ENCODE assay signal across 1 cellular context in the genomic region with DNA sequence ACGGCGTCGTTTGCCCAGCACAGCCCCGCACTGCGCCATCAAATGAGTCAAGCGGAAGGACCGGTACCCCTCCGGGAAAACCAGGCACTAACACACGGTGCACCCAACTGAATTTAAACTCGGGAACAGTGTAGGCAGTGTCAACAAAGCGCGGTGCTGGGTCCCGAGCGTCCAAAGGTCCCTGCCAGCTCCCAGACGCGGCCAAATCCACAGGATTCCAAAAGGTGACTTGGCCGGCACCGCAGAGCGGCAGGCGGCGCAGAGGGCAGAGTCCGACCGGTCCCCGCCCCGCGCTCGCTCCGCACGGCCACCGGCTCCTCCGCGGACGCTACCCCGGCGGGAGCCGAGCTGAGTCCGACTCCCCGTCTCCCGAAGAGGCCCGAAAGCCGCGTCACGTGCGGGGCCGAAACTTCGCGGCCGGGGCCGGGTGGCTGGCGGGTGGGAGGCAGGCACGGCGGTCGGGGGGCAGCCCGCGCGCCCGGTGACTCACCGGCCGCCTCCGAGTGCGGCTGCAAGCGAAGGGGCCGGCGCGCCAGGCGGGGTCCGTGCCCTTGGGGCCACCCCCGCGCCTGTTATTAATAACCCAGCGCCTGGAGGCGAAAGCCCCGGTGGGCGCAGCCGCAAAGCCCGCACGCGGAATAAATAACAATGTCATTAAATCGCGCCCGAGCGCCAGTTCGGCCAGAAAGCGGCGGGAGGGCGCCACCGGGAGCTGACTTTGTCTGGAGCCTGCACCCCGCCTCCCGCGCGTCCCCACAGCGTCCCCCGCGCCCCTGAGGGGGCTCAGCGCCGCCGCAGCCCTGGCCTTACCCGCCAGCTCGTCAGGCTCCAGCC.
TF ChIP-seq lines count a peak whose summit lies in the region.

No MANE protein-coding gene starts in this region.

TF ChIP-seq in HepG2, 621 proteins besides CTCF, POLR2A, EP300 and RAD21 (continued from another document and continues in another):
- TF ChIP-seq, protein P1, sequence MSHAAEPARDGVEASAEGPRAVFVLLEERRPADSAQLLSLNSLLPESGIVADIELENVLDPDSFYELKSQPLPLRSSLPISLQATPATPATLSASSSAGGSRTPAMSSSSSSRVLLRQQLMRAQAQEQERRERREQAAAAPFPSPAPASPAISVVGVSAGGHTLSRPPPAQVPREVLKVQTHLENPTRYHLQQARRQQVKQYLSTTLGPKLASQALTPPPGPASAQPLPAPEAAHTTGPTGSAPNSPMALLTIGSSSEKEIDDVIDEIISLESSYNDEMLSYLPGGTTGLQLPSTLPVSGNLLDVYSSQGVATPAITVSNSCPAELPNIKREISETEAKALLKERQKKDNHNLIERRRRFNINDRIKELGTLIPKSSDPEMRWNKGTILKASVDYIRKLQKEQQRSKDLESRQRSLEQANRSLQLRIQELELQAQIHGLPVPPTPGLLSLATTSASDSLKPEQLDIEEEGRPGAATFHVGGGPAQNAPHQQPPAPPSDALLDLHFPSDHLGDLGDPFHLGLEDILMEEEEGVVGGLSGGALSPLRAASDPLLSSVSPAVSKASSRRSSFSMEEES (CRISPR knock-in tag; IDR thresholded peaks at IDR 0.05) = peak; percentile 78
- peak; percentile 64 for TF ChIP-seq ZNF7 (CRISPR knock-in tag; IDR thresholded peaks at IDR 0.05)
- TF ChIP-seq JUND (CRISPR knock-in tag; IDR thresholded peaks at IDR 0.05) = no peak
- TF ChIP-seq ZNF451 (CRISPR knock-in tag; IDR thresholded peaks at IDR 0.05) = peak; percentile 41; the same call in 1 of the 2 replicates
- peak; percentile 82 for TF ChIP-seq ESRRA (CRISPR knock-in tag; IDR thresholded peaks at IDR 0.05; ENCODE audit: low read depth)
- TF ChIP-seq ZMYM3 (CRISPR knock-in tag; IDR thresholded peaks at IDR 0.05) = no peak; the same call in 1 of the 2 replicates
- TF ChIP-seq, protein P2, sequence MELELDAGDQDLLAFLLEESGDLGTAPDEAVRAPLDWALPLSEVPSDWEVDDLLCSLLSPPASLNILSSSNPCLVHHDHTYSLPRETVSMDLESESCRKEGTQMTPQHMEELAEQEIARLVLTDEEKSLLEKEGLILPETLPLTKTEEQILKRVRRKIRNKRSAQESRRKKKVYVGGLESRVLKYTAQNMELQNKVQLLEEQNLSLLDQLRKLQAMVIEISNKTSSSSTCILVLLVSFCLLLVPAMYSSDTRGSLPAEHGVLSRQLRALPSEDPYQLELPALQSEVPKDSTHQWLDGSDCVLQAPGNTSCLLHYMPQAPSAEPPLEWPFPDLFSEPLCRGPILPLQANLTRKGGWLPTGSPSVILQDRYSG (CRISPR knock-in tag; IDR thresholded peaks at IDR 0.05) = peak; percentile 54; the same call in 1 of the 2 replicates
- TF ChIP-seq ZNF205 (CRISPR knock-in tag; IDR thresholded peaks at IDR 0.05) = peak; percentile 43; the same call in 1 of the 2 replicates
- TF ChIP-seq, protein P3, sequence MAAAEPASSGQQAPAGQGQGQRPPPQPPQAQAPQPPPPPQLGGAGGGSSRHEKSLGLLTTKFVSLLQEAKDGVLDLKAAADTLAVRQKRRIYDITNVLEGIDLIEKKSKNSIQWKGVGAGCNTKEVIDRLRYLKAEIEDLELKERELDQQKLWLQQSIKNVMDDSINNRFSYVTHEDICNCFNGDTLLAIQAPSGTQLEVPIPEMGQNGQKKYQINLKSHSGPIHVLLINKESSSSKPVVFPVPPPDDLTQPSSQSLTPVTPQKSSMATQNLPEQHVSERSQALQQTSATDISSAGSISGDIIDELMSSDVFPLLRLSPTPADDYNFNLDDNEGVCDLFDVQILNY (CRISPR knock-in tag; conservative IDR thresholded peaks at IDR 0.05) = no peak; the same call in 1 of the 2 replicates
- TF ChIP-seq ZBTB42 (CRISPR knock-in tag; IDR thresholded peaks at IDR 0.05) = no peak
- 0 out of 2 replicates have a peak, but pooled peaks have one; percentile 29 for TF ChIP-seq PHF20 (CRISPR knock-in tag; IDR thresholded peaks at IDR 0.05)
- TF ChIP-seq HNRNPUL1 (IDR thresholded peaks at IDR 0.05; ENCODE audit: low read depth, low read length) = no peak
- peak; percentile 64; the same call in 1 of the 2 replicates for TF ChIP-seq HMG20B (CRISPR knock-in tag; conservative IDR thresholded peaks at IDR 0.05)
- TF ChIP-seq, protein P4, sequence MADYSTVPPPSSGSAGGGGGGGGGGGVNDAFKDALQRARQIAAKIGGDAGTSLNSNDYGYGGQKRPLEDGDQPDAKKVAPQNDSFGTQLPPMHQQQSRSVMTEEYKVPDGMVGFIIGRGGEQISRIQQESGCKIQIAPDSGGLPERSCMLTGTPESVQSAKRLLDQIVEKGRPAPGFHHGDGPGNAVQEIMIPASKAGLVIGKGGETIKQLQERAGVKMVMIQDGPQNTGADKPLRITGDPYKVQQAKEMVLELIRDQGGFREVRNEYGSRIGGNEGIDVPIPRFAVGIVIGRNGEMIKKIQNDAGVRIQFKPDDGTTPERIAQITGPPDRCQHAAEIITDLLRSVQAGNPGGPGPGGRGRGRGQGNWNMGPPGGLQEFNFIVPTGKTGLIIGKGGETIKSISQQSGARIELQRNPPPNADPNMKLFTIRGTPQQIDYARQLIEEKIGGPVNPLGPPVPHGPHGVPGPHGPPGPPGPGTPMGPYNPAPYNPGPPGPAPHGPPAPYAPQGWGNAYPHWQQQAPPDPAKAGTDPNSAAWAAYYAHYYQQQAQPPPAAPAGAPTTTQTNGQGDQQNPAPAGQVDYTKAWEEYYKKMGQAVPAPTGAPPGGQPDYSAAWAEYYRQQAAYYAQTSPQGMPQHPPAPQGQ (CRISPR knock-in tag; IDR thresholded peaks at IDR 0.05; ENCODE audit: borderline replicate concordance) = no peak
- TF ChIP-seq, protein P5, sequence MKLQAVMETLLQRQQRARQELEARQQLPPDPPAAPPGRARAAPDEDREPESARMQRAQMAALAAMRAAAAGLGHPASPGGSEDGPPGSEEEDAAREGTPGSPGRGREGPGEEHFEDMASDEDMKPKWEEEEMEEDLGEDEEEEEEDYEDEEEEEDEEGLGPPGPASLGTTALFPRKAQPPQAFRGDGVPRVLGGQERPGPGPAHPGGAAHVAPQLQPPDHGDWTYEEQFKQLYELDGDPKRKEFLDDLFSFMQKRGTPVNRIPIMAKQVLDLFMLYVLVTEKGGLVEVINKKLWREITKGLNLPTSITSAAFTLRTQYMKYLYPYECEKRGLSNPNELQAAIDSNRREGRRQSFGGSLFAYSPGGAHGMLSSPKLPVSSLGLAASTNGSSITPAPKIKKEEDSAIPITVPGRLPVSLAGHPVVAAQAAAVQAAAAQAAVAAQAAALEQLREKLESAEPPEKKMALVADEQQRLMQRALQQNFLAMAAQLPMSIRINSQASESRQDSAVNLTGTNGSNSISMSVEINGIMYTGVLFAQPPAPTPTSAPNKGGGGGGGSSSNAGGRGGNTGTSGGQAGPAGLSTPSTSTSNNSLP (IDR thresholded peaks at IDR 0.05; ENCODE audit: low read depth, low read length) = no peak; the same call in 1 of the 2 replicates
- TF ChIP-seq, protein P6, sequence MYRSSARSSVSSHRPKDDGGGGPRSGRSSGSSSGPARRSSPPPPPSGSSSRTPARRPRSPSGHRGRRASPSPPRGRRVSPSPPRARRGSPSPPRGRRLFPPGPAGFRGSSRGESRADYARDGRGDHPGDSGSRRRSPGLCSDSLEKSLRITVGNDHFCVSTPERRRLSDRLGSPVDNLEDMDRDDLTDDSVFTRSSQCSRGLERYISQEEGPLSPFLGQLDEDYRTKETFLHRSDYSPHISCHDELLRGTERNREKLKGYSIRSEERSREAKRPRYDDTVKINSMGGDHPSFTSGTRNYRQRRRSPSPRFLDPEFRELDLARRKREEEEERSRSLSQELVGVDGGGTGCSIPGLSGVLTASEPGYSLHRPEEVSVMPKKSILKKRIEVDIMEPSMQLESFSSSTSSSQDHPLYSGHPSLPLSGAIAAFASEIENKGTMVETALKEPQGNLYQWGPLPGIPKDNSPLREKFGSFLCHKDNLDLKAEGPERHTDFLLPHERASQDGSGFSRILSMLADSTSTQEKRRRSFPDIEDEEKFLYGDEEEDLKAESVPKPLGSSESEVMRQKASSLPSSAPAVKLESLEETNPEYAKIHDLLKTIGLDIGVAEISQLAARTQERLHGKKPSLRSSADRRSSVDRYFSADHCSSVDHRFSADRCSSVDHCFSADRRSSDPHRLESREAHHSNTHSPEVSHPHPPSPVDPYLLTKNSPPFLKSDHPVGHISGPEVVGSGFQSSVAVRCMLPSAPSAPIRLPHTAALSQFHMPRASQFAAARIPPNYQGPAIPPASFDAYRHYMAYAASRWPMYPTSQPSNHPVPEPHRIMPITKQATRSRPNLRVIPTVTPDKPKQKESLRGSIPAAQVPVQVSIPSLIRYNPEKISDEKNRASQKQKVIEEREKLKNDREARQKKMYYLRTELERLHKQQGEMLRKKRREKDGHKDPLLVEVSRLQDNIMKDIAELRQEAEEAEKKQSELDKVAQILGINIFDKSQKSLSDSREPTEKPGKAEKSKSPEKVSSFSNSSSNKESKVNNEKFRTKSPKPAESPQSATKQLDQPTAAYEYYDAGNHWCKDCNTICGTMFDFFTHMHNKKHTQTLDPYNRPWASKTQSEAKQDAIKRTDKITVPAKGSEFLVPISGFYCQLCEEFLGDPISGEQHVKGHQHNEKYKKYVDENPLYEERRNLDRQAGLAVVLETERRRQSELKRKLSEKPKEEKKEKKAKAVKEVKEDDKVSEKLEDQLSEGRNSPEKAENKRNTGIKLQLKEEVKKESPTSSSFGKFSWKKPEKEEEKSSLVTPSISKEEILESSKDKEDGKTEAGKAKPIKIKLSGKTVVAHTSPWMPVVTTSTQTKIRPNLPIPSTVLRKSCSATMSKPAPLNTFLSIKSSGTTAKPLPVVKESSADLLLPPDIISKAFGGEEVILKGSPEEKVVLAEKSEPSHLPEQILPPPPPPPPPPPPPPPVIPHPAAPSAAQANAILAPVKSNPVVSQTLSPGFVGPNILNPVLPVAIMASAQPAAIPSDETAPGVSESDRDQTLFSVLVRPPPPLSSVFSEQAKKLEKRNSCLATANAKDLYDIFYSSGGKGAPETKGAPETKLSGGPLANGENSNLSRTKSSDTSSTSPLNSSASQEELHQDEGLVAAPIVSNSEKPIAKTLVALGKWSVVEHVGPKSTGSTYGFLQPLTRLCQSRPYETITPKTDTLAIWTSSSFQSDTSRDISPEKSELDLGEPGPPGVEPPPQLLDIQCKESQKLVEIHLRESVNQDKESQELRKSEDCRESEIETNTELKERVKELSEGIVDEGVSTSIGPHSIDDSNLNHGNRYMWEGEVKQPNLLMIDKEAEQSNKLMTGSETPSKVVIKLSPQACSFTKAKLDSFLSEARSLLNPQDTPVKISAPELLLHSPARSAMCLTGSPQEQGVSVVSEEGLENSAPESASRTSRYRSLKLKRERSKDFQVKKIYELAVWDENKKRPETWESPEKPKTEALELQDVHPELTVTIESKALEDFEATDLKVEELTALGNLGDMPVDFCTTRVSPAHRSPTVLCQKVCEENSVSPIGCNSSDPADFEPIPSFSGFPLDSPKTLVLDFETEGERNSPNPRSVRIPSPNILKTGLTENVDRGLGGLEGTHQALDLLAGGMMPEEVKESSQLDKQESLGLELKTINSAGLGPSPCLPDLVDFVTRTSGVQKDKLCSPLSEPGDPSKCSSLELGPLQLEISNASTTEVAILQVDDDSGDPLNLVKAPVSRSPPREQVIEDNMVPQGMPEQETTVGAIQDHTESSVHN (CRISPR knock-in tag; IDR thresholded peaks at IDR 0.05) = peak; percentile 76; the same call in 1 of the 2 replicates
- TF ChIP-seq HOXA9 (CRISPR knock-in tag; IDR thresholded peaks at IDR 0.05; ENCODE audit: borderline replicate concordance) = 0 out of 2 replicates have a peak, but pooled peaks have one; percentile 50
- TF ChIP-seq AHR (CRISPR knock-in tag; IDR thresholded peaks at IDR 0.05) = 0 out of 2 replicates have a peak, but pooled peaks have one; percentile 22
- TF ChIP-seq JDP2 (CRISPR knock-in tag; IDR thresholded peaks at IDR 0.05; ENCODE audit: borderline replicate concordance) = no peak; the same call in 1 of the 2 replicates
- TF ChIP-seq SETDB1 (CRISPR knock-in tag; IDR thresholded peaks at IDR 0.05; ENCODE audit: borderline replicate concordance) = no peak
- no peak for TF ChIP-seq HOXA7 (CRISPR knock-in tag; IDR thresholded peaks at IDR 0.05)
- TF ChIP-seq, protein P7, sequence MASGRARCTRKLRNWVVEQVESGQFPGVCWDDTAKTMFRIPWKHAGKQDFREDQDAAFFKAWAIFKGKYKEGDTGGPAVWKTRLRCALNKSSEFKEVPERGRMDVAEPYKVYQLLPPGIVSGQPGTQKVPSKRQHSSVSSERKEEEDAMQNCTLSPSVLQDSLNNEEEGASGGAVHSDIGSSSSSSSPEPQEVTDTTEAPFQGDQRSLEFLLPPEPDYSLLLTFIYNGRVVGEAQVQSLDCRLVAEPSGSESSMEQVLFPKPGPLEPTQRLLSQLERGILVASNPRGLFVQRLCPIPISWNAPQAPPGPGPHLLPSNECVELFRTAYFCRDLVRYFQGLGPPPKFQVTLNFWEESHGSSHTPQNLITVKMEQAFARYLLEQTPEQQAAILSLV (CRISPR knock-in tag; IDR thresholded peaks at IDR 0.05; ENCODE audit: borderline replicate concordance) = peak; percentile 69; the same call in 1 of the 2 replicates
- TF ChIP-seq ZNF790 (CRISPR knock-in tag; IDR thresholded peaks at IDR 0.05; ENCODE audit: borderline replicate concordance) = peak; percentile 38; the same call in 1 of the 2 replicates
- peak; percentile 62; the same call in 1 of the 2 replicates for TF ChIP-seq ZFY (CRISPR knock-in tag; IDR thresholded peaks at IDR 0.05)
- TF ChIP-seq NFATC3 (CRISPR knock-in tag; IDR thresholded peaks at IDR 0.05) = no peak
- TF ChIP-seq TAF1 (CRISPR knock-in tag; IDR thresholded peaks at IDR 0.05) = peak; percentile 83
- peak; percentile 72; the same call in 1 of the 2 replicates for TF ChIP-seq ZNF749 (CRISPR knock-in tag; IDR thresholded peaks at IDR 0.05; ENCODE audit: borderline replicate concordance)
- TF ChIP-seq, protein P8, sequence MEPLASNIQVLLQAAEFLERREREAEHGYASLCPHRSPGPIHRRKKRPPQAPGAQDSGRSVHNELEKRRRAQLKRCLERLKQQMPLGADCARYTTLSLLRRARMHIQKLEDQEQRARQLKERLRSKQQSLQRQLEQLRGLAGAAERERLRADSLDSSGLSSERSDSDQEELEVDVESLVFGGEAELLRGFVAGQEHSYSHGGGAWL (CRISPR knock-in tag; IDR thresholded peaks at IDR 0.05) = no peak
- TF ChIP-seq TEAD3 (CRISPR knock-in tag; optimal IDR thresholded peaks at IDR 0.05; ENCODE audit: borderline replicate concordance) = peak; percentile 66
- TF ChIP-seq SP1 (IDR thresholded peaks at IDR 0.05) = no peak
- TF ChIP-seq SP1 (CRISPR knock-in tag; IDR thresholded peaks at IDR 0.05) = peak; percentile 47
- TF ChIP-seq GABPA (IDR thresholded peaks at IDR 0.05; ENCODE audit: low read depth, low read length) = no peak
- TF ChIP-seq GABPA (CRISPR knock-in tag; IDR thresholded peaks at IDR 0.05; ENCODE audit: low read depth) = peak; percentile 52; the same call in 1 of the 2 replicates
- TF ChIP-seq ZFP90 (CRISPR knock-in tag; IDR thresholded peaks at IDR 0.05; ENCODE audit: borderline replicate concordance) = peak; percentile 78; the same call in 1 of the 2 replicates
